In the genomic region with DNA sequence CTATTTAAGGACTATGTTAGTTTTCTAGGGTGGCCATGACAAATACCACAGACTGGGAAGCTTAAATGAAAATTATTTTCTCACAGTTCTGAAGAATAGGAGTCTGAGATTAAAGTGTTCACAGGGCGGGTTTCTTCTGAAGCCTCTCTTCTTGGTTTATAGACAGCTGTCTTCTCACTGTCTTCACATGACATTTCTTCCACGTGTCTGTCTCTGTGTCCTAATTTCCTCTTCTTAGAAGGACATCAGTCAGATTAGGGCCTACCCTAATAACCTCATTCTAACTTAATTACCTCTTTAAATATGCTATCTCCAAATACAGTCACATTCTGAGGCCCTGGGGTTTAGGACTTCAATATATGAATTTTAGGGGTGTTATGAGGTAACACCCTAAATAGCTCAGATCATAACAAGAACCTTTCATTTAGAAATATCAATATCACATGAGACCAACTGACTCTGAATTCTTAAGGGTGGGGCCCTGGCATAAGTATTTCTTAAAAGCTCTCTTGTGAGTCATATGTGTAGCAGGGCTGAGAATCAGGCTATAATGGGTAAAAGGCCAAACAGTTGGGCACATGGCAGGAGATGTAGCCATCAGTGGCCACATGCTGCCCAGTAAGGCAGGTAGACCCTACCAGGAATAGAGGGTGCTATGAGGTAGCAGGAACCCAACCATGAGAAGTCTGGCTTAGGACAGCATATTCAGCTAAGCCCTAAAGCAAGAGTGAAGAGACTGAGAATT, we compare ENCODE assay signal across 16 cellular contexts.
DNase-seq lines count a peak whose midpoint lies in the region; ATAC-seq, FAIRE-seq and TF ChIP-seq lines count a peak whose summit lies in the region.
"Had no signal": no experiment of that assay in that cellular context is flagged by ENCODE, and none has a peak within 500 bp of the region (broad histone marks: within the 10 kb centered on the region; RNA-seq: fewer than 3 reads in every experiment).

No MANE protein-coding gene starts in this region.

- peaks cover 27% of the 10 kb centered on the region for H3K27me3 Mint-ChIP-seq in activated naive CD8-positive, alpha-beta T cell treated with anti-CD3 and anti-CD28 coated beads for 36 hours

- no peaks in the 10 kb centered on the region for H3K36me3 Mint-ChIP-seq in activated naive CD8-positive, alpha-beta T cell treated with anti-CD3 and anti-CD28 coated beads for 36 hours
- H3K36me3 Mint-ChIP-seq: T-cell had no signal

- no peak overlapping the region for H3K4me3 ChIP-seq in fibroblast of villous mesenchyme (ENCODE audit: low read depth, low read length)
- H3K4me3 ChIP-seq in upper lobe of left lung, result no peak overlapping the region
- no peak overlapping the region for H3K4me3 ChIP-seq in gastroesophageal sphincter

- no peaks in the 10 kb centered on the region for H3K9me3 Mint-ChIP-seq in activated naive CD8-positive, alpha-beta T cell treated with anti-CD3 and anti-CD28 coated beads for 36 hours
- H3K9me3 Mint-ChIP-seq: nephron, T-cell had no signal

- TF ChIP-seq POLR2A in H54 (IDR thresholded peaks at IDR 0.05; ENCODE audit: low read depth, low read length) (no peak), upper lobe of left lung (IDR thresholded peaks at IDR 0.05) (no peak), gastroesophageal sphincter (IDR thresholded peaks at IDR 0.05) (no peak)

- no peak for FAIRE-seq in H54 (lab: Jason Lieb, UNC)

- H3K4me1 ChIP-seq in upper lobe of left lung, result no peaks in the 10 kb centered on the region
- H3K4me1 ChIP-seq in gastroesophageal sphincter, result peaks cover 0 to 11% (median 0%) of the 10 kb centered on the region in 3 donors

- POLR2A ChIA-PET in RWPE1 (lab: Yijun Ruan, JAX; ENCODE audit: low non-redundant PET), result no interaction called here

- no peak overlapping the region for H3K27ac Mint-ChIP-seq in activated naive CD8-positive, alpha-beta T cell treated with anti-CD3 and anti-CD28 coated beads for 36 hours
- H3K27ac Mint-ChIP-seq: nephron, T-cell had no signal

- H3K9me3 ChIP-seq in upper lobe of left lung, result no peaks in the 10 kb centered on the region
- no peaks in the 10 kb centered on the region for H3K9me3 ChIP-seq in gastroesophageal sphincter

- H3K36me3 ChIP-seq in upper lobe of left lung (no peaks in the 10 kb centered on the region), gastroesophageal sphincter (no peaks in the 10 kb centered on the region)

- no peak overlapping the region for H3K4me3 Mint-ChIP-seq in activated naive CD8-positive, alpha-beta T cell treated with anti-CD3 and anti-CD28 coated beads for 36 hours
- H3K4me3 Mint-ChIP-seq: nephron, T-cell had no signal

- ATAC-seq in upper lobe of left lung (ENCODE audit: low FRiP score in 2 of 2), result peak; percentile 57 to 63
- ATAC-seq in gastroesophageal sphincter, result no peak
- ATAC-seq: Panc1, T-cell had no signal

- no peaks in the 10 kb centered on the region for H3K27me3 ChIP-seq in upper lobe of left lung
- no peaks in the 10 kb centered on the region for H3K27me3 ChIP-seq in gastroesophageal sphincter

- DNase-seq in H54 (ENCODE audit: insufficient read length, low spot score) (peak; percentile 9), RWPE1 (ENCODE audit: low spot score) (peak; percentile 5), fibroblast of villous mesenchyme (ENCODE audit: low read depth) (peak; percentile 14), upper lobe of left lung (peak in 1 of 2 donors; percentile 36), caudate nucleus (lab: John Stamatoyannopoulos, UW) (no peak)
- DNase-seq in activated naive CD8-positive, alpha-beta T cell treated with anti-CD3 and anti-CD28 coated beads for 36 hours, result no peak
- DNase-seq: activated CD4-positive, alpha-beta T cell treated with anti-CD3 and anti-CD28 coated beads for 1 hour; activated T-cell treated with anti-CD3 and anti-CD28 coated beads, Interleukin-2, amount 50 U/mL, for 1 hour; anterior cingulate cortex; COR-L47; glutamatergic neuron; NCI-H446 treated with DMSO at 0.1 percent for 48 hours; T-cell had no signal

- 35 to 46% methylated on average over 2 of the region's 2 CpGs for WGBS in upper lobe of left lung, 2 donors
- WGBS in gastroesophageal sphincter (ENCODE audit: low coverage in 1 of 2), 2 donors, result 48 to 60% methylated on average over 2 of the region's 2 CpGs

- peaks cover 5% of the 10 kb centered on the region for H3K4me1 Mint-ChIP-seq in activated naive CD8-positive, alpha-beta T cell treated with anti-CD3 and anti-CD28 coated beads for 36 hours

- no peak for TF ChIP-seq CTCF in RWPE1 (conservative IDR thresholded peaks at IDR 0.05; ENCODE audit: low read depth)
- no peak for TF ChIP-seq CTCF in fibroblast of villous mesenchyme (IDR thresholded peaks at IDR 0.05; ENCODE audit: insufficient read depth, low read depth, low read length)
- no peak for TF ChIP-seq CTCF in upper lobe of left lung (IDR thresholded peaks at IDR 0.05)
- TF ChIP-seq CTCF in gastroesophageal sphincter (IDR thresholded peaks at IDR 0.05), result no peak

- H3K27ac ChIP-seq in RWPE1 (no peak overlapping the region), upper lobe of left lung (peak overlapping the region in 2 of 4 donors; percentile 2 to 32), caudate nucleus (ENCODE audit: low read depth, low read length) (no peak overlapping the region), gastroesophageal sphincter (no peak overlapping the region)

- CTCF ChIA-PET in RWPE1 (lab: Yijun Ruan, JAX), result interaction anchor here (0.6 kb wide), 1 partner anchor 728 kb away, joined by 3 read pairs; no protein-coding TSS in a partner anchor

- no peak for TF ChIP-seq EP300 in upper lobe of left lung (IDR thresholded peaks at IDR 0.05)
- no peak for TF ChIP-seq EP300 in gastroesophageal sphincter (IDR thresholded peaks at IDR 0.05)

Comparison
In these comparisons a context has a peak if more than half of its experiments do, and no peak if none do; other contexts are left out.
1. DNase-seq: peak in H54 (single experiment), RWPE1 (single experiment) and fibroblast of villous mesenchyme (single experiment); none in caudate nucleus (0 of 61) and activated naive CD8-positive, alpha-beta T cell treated with anti-CD3 and anti-CD28 coated beads for 36 hours (single experiment).